In the genomic region with DNA sequence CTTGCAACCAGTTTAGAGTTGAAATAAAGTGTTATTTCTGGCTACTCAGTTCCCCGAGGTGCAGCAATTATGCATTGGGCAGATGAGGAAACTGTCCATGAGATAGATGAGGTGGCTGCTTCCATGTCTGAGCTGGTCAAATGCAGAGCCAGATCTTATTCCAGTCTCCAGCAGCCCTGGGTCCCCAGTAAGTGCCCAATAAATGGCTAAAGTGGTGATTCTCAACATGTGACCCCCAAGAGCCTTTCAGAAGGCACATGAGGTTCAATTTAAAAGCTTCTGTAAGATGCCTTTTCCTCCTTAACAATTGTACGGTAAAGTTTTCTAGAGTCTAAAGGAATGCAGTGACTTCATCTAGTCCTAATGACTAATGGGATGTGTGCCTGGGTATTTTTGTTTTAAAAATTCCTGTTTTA, we compare ENCODE assay signal across 9 cellular contexts. TPM values are rescaled to one million over a fixed set of nuclear protein-coding genes. Genes with fewer than 3 reads are reported as not detected.
DNase-seq lines count a peak whose midpoint lies in the region; ATAC-seq, FAIRE-seq and TF ChIP-seq lines count a peak whose summit lies in the region.
"Had no signal": no experiment of that assay in that cellular context is flagged by ENCODE, and none has a peak within 500 bp of the region (broad histone marks: within the 10 kb centered on the region; RNA-seq: fewer than 3 reads in every experiment).

No MANE protein-coding gene starts in this region.

- intact Hi-C loops in thyroid gland (cut with DNase I) = no loop called here

- H3K4me1 ChIP-seq in fibroblast of lung (ENCODE audit: control insufficient read depth, extremely low read depth, insufficient read depth, low read length) = peaks cover 35% of the 10 kb centered on the region
- H3K4me1 ChIP-seq in thyroid gland = peaks cover 9 to 19% of the 10 kb centered on the region in 2 donors
- no peaks in the 10 kb centered on the region for H3K4me1 ChIP-seq in small intestine (ENCODE audit: control insufficient read depth in 2 of 2, insufficient read depth in 1 of 2, low read depth in 1 of 2, low read length in 1 of 2)

- H3K27me3 ChIP-seq in fibroblast of lung (ENCODE audit: control insufficient read depth, insufficient read depth, low read length) = no peaks in the 10 kb centered on the region
- H3K27me3 ChIP-seq in thyroid gland = no peaks in the 10 kb centered on the region
- H3K27me3 ChIP-seq in small intestine (ENCODE audit: control insufficient read depth in 2 of 2, insufficient read depth in 2 of 2, low read length in 2 of 2) = no peaks in the 10 kb centered on the region
- H3K27me3 ChIP-seq: gastrocnemius medialis had no signal

- H3K79me2 ChIP-seq in fibroblast of lung (ENCODE audit: control insufficient read depth, insufficient read depth, low read length) = no peaks in the 10 kb centered on the region

- DNase-seq in fibroblast of lung (ENCODE audit: low read depth in 2 of 2) (peak; percentile 57 to 86), thyroid gland (no peak), NOMO-1 treated with DMSO at 0.1 percent for 48 hours (lab: John Stamatoyannopoulos, UW; ENCODE audit: unreplicated experiment) (no peak), small intestine (no peak)

- no peaks in the 10 kb centered on the region for H4K20me1 ChIP-seq in fibroblast of lung (ENCODE audit: control insufficient read depth, extremely low read depth, insufficient read depth, low read length)

- 73 to 75% methylated on average over 2 of the region's 2 CpGs for WGBS in thyroid gland, 2 donors
- 57 to 88% (median 79%) methylated on average over 2 of the region's 2 CpGs for WGBS in small intestine, 3 donors

- ATAC-seq in GM21381 (IDR thresholded peaks at IDR 0.05; ENCODE audit: unreplicated experiment) (peak; percentile 9), GM18505 (IDR thresholded peaks at IDR 0.05; ENCODE audit: unreplicated experiment) (no peak), HG03139 (IDR thresholded peaks at IDR 0.05; ENCODE audit: unreplicated experiment) (no peak)

- TF ChIP-seq CTCF in LNCAP (IDR thresholded peaks at IDR 0.05) = peak; percentile 48; the same call in 1 of the 2 replicates
- TF ChIP-seq CTCF in fibroblast of lung (conservative IDR thresholded peaks at IDR 0.05 in 1 of 2, IDR thresholded peaks at IDR 0.05 in 1 of 2; ENCODE audit: low read depth in 1 of 2, low read length in 2 of 2) = no peak
- TF ChIP-seq CTCF in thyroid gland (IDR thresholded peaks at IDR 0.05) = peak in 4 of 6 experiments; percentile 1 to 32 (median 7)

- no peaks in the 10 kb centered on the region for H3K9me3 ChIP-seq in fibroblast of lung (ENCODE audit: control insufficient read depth, insufficient read depth, low read depth, low read length)
- H3K9me3 ChIP-seq in thyroid gland = no peaks in the 10 kb centered on the region
- no peaks in the 10 kb centered on the region for H3K9me3 ChIP-seq in small intestine (ENCODE audit: control insufficient read depth, low read depth)
- H3K9me3 ChIP-seq: gastrocnemius medialis had no signal

- H2AFZ ChIP-seq in fibroblast of lung (ENCODE audit: low read length) = no peak overlapping the region

- H3K4me3 ChIP-seq in fibroblast of lung (replicated peaks in 1 of 4; ENCODE audit: control extremely low read depth in 1 of 4, insufficient read depth in 1 of 4, low read depth in 3 of 4, low read length in 4 of 4) = peak overlapping the region in 3 of 4 experiments; percentile 5 to 18 (median 8)
- H3K4me3 ChIP-seq in thyroid gland (replicated peaks in 1 of 3) = no peak overlapping the region
- no peak overlapping the region for H3K4me3 ChIP-seq in small intestine (ENCODE audit: low read depth in 1 of 2, low read length in 2 of 2)

- H3K27ac ChIP-seq in fibroblast of lung (ENCODE audit: insufficient read depth, low read length) = peak overlapping the region; percentile 93
- peak overlapping the region in 2 of 3 donors; percentile 9 to 24 for H3K27ac ChIP-seq in thyroid gland
- H3K27ac ChIP-seq in small intestine (ENCODE audit: low read depth in 1 of 2, low read length in 1 of 2) = peak overlapping the region in 1 of 2 donors; percentile 66

- peak overlapping the region; percentile 84 for H3K4me2 ChIP-seq in fibroblast of lung (ENCODE audit: extremely low read depth, insufficient read depth, low read length)

- H3K9ac ChIP-seq in fibroblast of lung (ENCODE audit: insufficient read depth, low read length) = peak overlapping the region; percentile 58

- H3K36me3 ChIP-seq in fibroblast of lung (ENCODE audit: control insufficient read depth, insufficient read depth, low read length) (no peaks in the 10 kb centered on the region), thyroid gland (no peaks in the 10 kb centered on the region), small intestine (ENCODE audit: control insufficient read depth in 2 of 2, insufficient read depth in 2 of 2, low read length in 2 of 2) (peaks cover 7 to 8% of the 10 kb centered on the region in 2 donors)

- no peak for FAIRE-seq in small intestine (lab: Jason Lieb, UNC)

- TF ChIP-seq POLR2A in thyroid gland (IDR thresholded peaks at IDR 0.05) (no peak), GM18505 (IDR thresholded peaks at IDR 0.05; ENCODE audit: borderline replicate concordance, extremely low read depth, insufficient read depth, insufficient read length) (no peak)

RNA-seq across cellular contexts. Expression of a gene that starts 17.5 kb away (rescaled TPM):
- total RNA-seq in fibroblast of lung (48.5 and 59.9 TPM in 2 replicates), thyroid gland (100 to 1,000 TPM in 3 of 4 donors, 10 to 100 TPM in 1; 73.4 to 236 (median 157) TPM)
- polyA plus RNA-seq in fibroblast of lung (245 and 375 TPM in 2 replicates), small intestine (100 to 1,000 TPM; 187 to 327 (median 326) TPM)
- 286 and 292 TPM in 2 replicates for polyA plus RNA-seq in fibroblast of lung (2012)
- polyA minus RNA-seq in fibroblast of lung (ENCODE audit: low replicate concordance) = 169 and 197 TPM in 2 replicates

RNA-seq across cellular contexts. Expression of a gene that starts 30.8 kb away (rescaled TPM):
- total RNA-seq in fibroblast of lung (110 and 132 TPM in 2 replicates), thyroid gland (100 to 1,000 TPM in 3 of 4 donors, 10 to 100 TPM in 1; 95.9 to 177 (median 131) TPM)
- polyA plus RNA-seq in fibroblast of lung (68.2 and 89.9 TPM in 2 replicates), small intestine (10 to 100 TPM; 11.9 to 36.8 (median 15.2) TPM)
- polyA plus RNA-seq in fibroblast of lung (2012) = 117 and 143 TPM in 2 replicates
- 100.0 and 206 TPM in 2 replicates for polyA minus RNA-seq in fibroblast of lung (ENCODE audit: low replicate concordance)

RNA-seq across cellular contexts. Expression of a gene that starts 54.3 kb away (rescaled TPM):
- total RNA-seq in fibroblast of lung (408 and 448 TPM in 2 replicates), thyroid gland (100 to 1,000 TPM; 302 to 327 (median 309) TPM)
- polyA plus RNA-seq in fibroblast of lung (3,177 and 6,513 TPM in 2 replicates), small intestine (100 to 1,000 TPM in 1 of 3 donors, 10 to 100 TPM in 1, 1 to 10 TPM in 1; 9.6 to 242 (median 29.2) TPM)
- polyA plus RNA-seq in fibroblast of lung (2012) = 2,724 and 6,217 TPM in 2 replicates
- 2,926 and 5,651 TPM in 2 replicates for polyA minus RNA-seq in fibroblast of lung (ENCODE audit: low replicate concordance)

Comparison
In these comparisons a context has a peak if more than half of its experiments do, and no peak if none do; other contexts are left out.
1. CTCF ChIP-seq: peak in LNCAP (single experiment) and thyroid gland (4 of 6); none in fibroblast of lung (0 of 2).
2. DNase-seq: peak in fibroblast of lung (2 of 2); none in thyroid gland (0 of 2), NOMO-1 treated with DMSO at 0.1 percent for 48 hours (single experiment) and small intestine (single experiment).
3. H3K4me3 ChIP-seq: peak in fibroblast of lung (3 of 4); none in thyroid gland (0 of 3) and small intestine (0 of 2).